In genomic region chr10:97498841-97499560, GRCh38 we compare ENCODE assay signal across 8 cellular contexts. TPM values are rescaled to one million over a fixed set of nuclear protein-coding genes. Genes with fewer than 3 reads are reported as not detected.
A peak's percentile ranks its signal among the peaks of the same experiment; 100 is the strongest.
DNase-seq lines count a peak whose midpoint lies in the region; ATAC-seq and TF ChIP-seq lines count a peak whose summit lies in the region.

Gene UBTD1 (plus strand): TSS chr10:97498924. CDS start chr10:97499204, 280 bp downstream.

- TF ChIP-seq CTCF in right lobe of liver (IDR thresholded peaks at IDR 0.05): no peak

- H3K27ac ChIP-seq in right lobe of liver: peak within 1 kb of the TSS; percentile 65 to 84 (median 77)

- WGBS in right lobe of liver (ENCODE audit: insufficient coverage, low coverage, low lambda C conversion rate, missing lambda C conversion rate): no CpG with 5 or more reads among the region's 66 CpGs

- peaks cover 0 to 15% (median 0%) of the 10 kb centered on the region in 4 donors for H3K4me1 ChIP-seq in right lobe of liver

- H3K36me3 ChIP-seq in right lobe of liver: no peaks in the 10 kb centered on the region

- ATAC-seq in right lobe of liver (peak in 3 of 4 donors; percentile 1 to 6 (median 5)), HG02610 (IDR thresholded peaks at IDR 0.05; ENCODE audit: unreplicated experiment) (no peak)

- no peaks in the 10 kb centered on the region for H3K27me3 ChIP-seq in right lobe of liver

- intact Hi-C loops in right lobe of liver (cut with DNase I): no loop called here

- peak; percentile 5 for TF ChIP-seq POLR2A in right lobe of liver (IDR thresholded peaks at IDR 0.05)

- H3K4me3 ChIP-seq in right lobe of liver: peak within 1 kb of the TSS; percentile 84 to 99 (median 98)

- no peaks in the 10 kb centered on the region for H3K9me3 ChIP-seq in right lobe of liver

- DNase-seq in GM19238 (ENCODE audit: insufficient read length, low spot score) (peak; percentile 27), HS-27A (ENCODE audit: low read depth) (peak; percentile 4), dermis blood vessel endothelial cell (peak; percentile 66), right lobe of liver (peak; percentile 67 to 78 (median 74)), NCI-H2029 treated with DMSO at 0.1 percent for 48 hours (lab: John Stamatoyannopoulos, UW) (no peak)
- DNase-seq in activated CD4-positive, alpha-beta T cell treated with anti-CD3 and anti-CD28 coated beads for 1 hour: peak; percentile 26
- DNase-seq in stimulated activated CD4-positive, alpha-beta T cell treated with anti-CD3 and anti-CD28 coated beads, Interleukin-4, amount 100 ng/mL, for 1 hour: peak; percentile 32

RNA-seq across cellular contexts. Expression of gene UBTD1, which starts in this region (rescaled TPM):
- 63.4 and 78.1 TPM in 2 replicates for total RNA-seq in dermis blood vessel endothelial cell
- total RNA-seq in right lobe of liver: 1 to 10 TPM; 5.4 to 8.8 (median 7.0) TPM
